Comparison of ENCODE assay signal across 8 cellular contexts in the genomic region with DNA sequence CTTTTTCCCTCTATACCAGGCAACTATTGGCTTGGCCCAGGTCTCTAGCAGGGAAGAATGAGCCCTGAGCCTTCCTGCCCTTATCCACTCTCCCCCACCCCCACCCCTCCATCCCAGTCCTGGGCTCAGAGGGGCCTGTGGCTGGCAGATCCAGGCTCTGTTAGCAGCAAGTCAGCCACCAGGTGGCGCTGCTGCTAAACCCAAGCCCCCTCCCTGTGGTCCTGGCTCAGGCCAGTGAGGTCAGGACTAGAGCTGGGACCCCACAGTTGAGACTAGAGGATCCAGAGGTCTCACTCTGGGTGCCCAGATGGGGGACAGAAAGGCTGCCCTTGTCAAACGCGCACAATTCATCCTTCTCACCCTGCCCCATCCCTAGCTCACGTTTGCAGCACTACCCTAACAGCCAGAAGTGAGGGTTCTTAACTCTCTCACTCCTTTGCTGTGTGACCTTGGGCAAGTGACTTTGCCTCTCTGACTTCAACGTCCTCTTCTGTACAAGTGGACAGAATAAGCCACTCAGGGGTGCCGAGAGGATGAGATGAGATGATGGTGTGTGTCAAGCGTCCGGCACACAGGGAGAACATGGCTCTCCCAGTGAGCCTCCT. TPM values are rescaled to one million over a fixed set of nuclear protein-coding genes. Genes with fewer than 3 reads are reported as not detected.
DNase-seq lines count a peak whose midpoint lies in the region; ATAC-seq, FAIRE-seq and TF ChIP-seq lines count a peak whose summit lies in the region.

No MANE protein-coding gene starts in this region.

- DNase-seq in BJ (ENCODE audit: low read depth), result no peak
- peak; percentile 73 for DNase-seq in GM19239 (ENCODE audit: insufficient read length, low spot score)
- DNase-seq in NCI-H69 (lab: John Stamatoyannopoulos, UW), result peak; percentile 52
- DNase-seq in activated T-cell treated with anti-CD3 and anti-CD28 coated beads, Interleukin-2, amount 50 U/mL, for 72 hours, result peak; percentile 61 to 62
- peak; percentile 10 to 33 for DNase-seq in foreskin fibroblast
- peak; percentile 40 for DNase-seq in omental fat pad (ENCODE audit: low spot score)
- DNase-seq in aorta, result peak; percentile 68 to 88

- H3K4me3 ChIP-seq in BJ (ENCODE audit: low read depth, low read length) (no peak overlapping the region), foreskin fibroblast (ENCODE audit: low read depth in 1 of 2, low read length in 2 of 2) (no peak overlapping the region), aorta (ENCODE audit: low read length in 2 of 2) (no peak overlapping the region)

- FAIRE-seq in GM19239 (lab: Jason Lieb, UNC), result no peak

- H3K4me1 Mint-ChIP-seq in activated T-cell treated with anti-CD3 and anti-CD28 coated beads, Interleukin-2, amount 50 U/mL, for 72 hours (ENCODE audit: low read depth), result no peaks in the 10 kb centered on the region

- ATAC-seq in activated T-cell treated with anti-CD3 and anti-CD28 coated beads, Interleukin-2, amount 50 U/mL, for 72 hours (replicated peaks in 1 of 2), result peak; percentile 66 to 74
- ATAC-seq in omental fat pad (ENCODE audit: low FRiP score) (peak; percentile 52), aorta (ENCODE audit: low FRiP score) (peak; percentile 80), GM18520 (IDR thresholded peaks at IDR 0.05; ENCODE audit: unreplicated experiment) (no peak)

- H3K9me3 ChIP-seq in aorta (ENCODE audit: control insufficient read depth, low read length), result no peaks in the 10 kb centered on the region

- 51 to 53% methylated on average over 8 of the region's 8 CpGs for WGBS in aorta, 2 donors

- no peak overlapping the region for H3K27ac Mint-ChIP-seq in activated T-cell treated with anti-CD3 and anti-CD28 coated beads, Interleukin-2, amount 50 U/mL, for 72 hours

- H3K27me3 Mint-ChIP-seq in activated T-cell treated with anti-CD3 and anti-CD28 coated beads, Interleukin-2, amount 50 U/mL, for 72 hours (ENCODE audit: low read depth), result no peaks in the 10 kb centered on the region

- no peak overlapping the region for H3K27ac ChIP-seq in aorta (ENCODE audit: low read depth in 1 of 2, low read length in 2 of 2)

- H3K36me3 Mint-ChIP-seq in activated T-cell treated with anti-CD3 and anti-CD28 coated beads, Interleukin-2, amount 50 U/mL, for 72 hours (ENCODE audit: insufficient read depth in 2 of 2), result no peaks in the 10 kb centered on the region

- H3K27me3 ChIP-seq in BJ (ENCODE audit: control insufficient read depth, insufficient read depth, low read length) (no peaks in the 10 kb centered on the region; the same call in none of the 2 replicates), aorta (ENCODE audit: control insufficient read depth in 1 of 2, insufficient read depth in 2 of 2, low read length in 1 of 2) (no peaks in the 10 kb centered on the region)

- POLR2A ChIA-PET in BJ (lab: Charles Lee), result no interaction called here

- H3K9me3 Mint-ChIP-seq in activated T-cell treated with anti-CD3 and anti-CD28 coated beads, Interleukin-2, amount 50 U/mL, for 72 hours, result no peaks in the 10 kb centered on the region

- TF ChIP-seq CTCF in BJ (IDR thresholded peaks at IDR 0.05; ENCODE audit: insufficient read depth, low read depth, low read length), result peak; percentile 79
- TF ChIP-seq CTCF in foreskin fibroblast (IDR thresholded peaks at IDR 0.05; ENCODE audit: low read depth, low read length), result peak; percentile 82
- TF ChIP-seq CTCF in omental fat pad (IDR thresholded peaks at IDR 0.05), result peak in 1 of 3 donors; percentile 25

- H3K4me1 ChIP-seq in aorta (ENCODE audit: control insufficient read depth in 1 of 2, insufficient read depth in 2 of 2, low read length in 2 of 2), result no peaks in the 10 kb centered on the region

- H3K4me3 Mint-ChIP-seq in activated T-cell treated with anti-CD3 and anti-CD28 coated beads, Interleukin-2, amount 50 U/mL, for 72 hours, result no peak overlapping the region

- CTCF ChIA-PET in BJ (lab: Yijun Ruan, JAX), result interaction anchor here (0.7 to 4.0 kb wide), 21 partner anchors 9 to 389 kb away, joined by 3 to 72 read pairs (median 3); no protein-coding TSS in a partner anchor

- intact Hi-C loops in aorta (cut with DNase I), result loop anchor here (1.0 to 5.0 kb wide), 3 partner anchors 113 to 392 kb away; no protein-coding TSS in a partner anchor

- H3K36me3 ChIP-seq in BJ (ENCODE audit: control insufficient read depth, insufficient read depth, low read length) (no peaks in the 10 kb centered on the region), aorta (ENCODE audit: control insufficient read depth in 1 of 2, insufficient read depth in 2 of 2, low read length in 1 of 2) (no peaks in the 10 kb centered on the region)

RNA-seq across cellular contexts. Expression of gene SLC6A1, which starts 46.8 kb away (rescaled TPM):
- not detected in 2 replicates for polyA plus RNA-seq in BJ (2011; rRNA removed)
- not detected in 2 replicates for polyA minus RNA-seq in BJ (2011; rRNA and poly(A)+ RNA removed)
- total RNA-seq in activated T-cell treated with anti-CD3 and anti-CD28 coated beads, Interleukin-2, amount 50 U/mL, for 72 hours, result not detected
- 1 to 10 TPM in 1 of 4 donors, under 1 TPM in 3; 0.09 to 2.0 (median 0.49) TPM for total RNA-seq in omental fat pad
- 1 to 10 TPM; 1.4 to 2.3 TPM for total RNA-seq in aorta
- 1 to 10 TPM in 1 of 2 donors, under 1 TPM in 1; 0.50 to 4.9 TPM for polyA plus RNA-seq in aorta
